ENCODE assay signal across 8 cellular contexts in the genomic region with DNA sequence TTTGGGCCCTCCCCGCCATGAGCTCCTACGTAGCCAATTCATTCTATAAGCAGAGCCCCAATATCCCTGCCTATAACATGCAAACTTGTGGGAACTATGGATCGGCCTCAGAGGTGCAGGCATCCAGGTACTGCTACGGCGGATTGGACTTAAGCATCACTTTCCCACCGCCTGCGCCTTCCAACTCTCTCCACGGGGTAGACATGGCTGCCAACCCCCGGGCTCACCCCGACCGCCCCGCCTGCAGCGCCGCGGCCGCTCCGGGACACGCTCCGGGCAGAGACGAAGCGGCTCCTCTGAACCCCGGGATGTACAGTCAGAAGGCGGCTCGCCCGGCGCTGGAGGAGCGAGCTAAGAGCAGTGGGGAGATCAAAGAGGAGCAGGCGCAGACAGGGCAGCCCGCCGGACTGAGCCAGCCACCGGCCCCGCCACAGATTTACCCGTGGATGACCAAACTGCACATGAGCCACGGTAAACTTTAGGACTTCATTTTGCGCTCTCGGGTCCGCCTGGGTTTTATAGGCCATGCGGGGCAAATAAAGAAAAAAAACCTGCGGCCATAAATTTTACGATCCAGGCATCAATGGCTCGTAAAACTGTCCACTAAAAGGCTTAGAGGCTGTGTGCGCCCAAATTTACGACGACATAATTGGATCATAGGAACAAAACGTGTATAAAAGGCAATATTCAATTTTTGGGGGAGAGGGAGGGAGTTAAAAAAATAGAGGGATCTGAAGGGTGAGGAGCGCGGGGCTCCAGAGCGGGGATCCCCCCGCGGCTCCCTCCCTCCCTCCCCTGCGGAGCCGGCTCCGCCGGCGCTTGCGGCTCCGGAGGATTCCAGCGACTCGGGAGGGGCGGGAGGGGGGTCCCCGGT. TPM values are rescaled to one million over a fixed set of nuclear protein-coding genes. Genes with fewer than 3 reads are reported as not detected.
DNase-seq lines count a peak whose midpoint lies in the region; ATAC-seq and TF ChIP-seq lines count a peak whose summit lies in the region.

No MANE protein-coding gene starts in this region.

- H3K36me3 ChIP-seq in adipocyte (ENCODE audit: control insufficient read depth, insufficient read depth, low read length, severe bottlenecking) (peaks cover 10% of the 10 kb centered on the region), mucosa of stomach (ENCODE audit: control insufficient read depth, insufficient read depth, low read length) (no peaks in the 10 kb centered on the region)

- H3K4me3 ChIP-seq in AG10803 (ENCODE audit: low read length) (peak overlapping the region; percentile 56), adipocyte (ENCODE audit: low read length) (peak overlapping the region; percentile 83), mucosa of stomach (ENCODE audit: low read length) (peak overlapping the region; percentile 23)

- H3K27me3 ChIP-seq in adipocyte (replicated peaks; ENCODE audit: control insufficient read depth, insufficient read depth, low read length) (no peaks in the 10 kb centered on the region), mucosa of stomach (ENCODE audit: control insufficient read depth, insufficient read depth, low read length) (peaks cover 65% of the 10 kb centered on the region)

- H3K9ac ChIP-seq in adipocyte (ENCODE audit: low read length): peak overlapping the region; percentile 90
- H3K9ac ChIP-seq in mucosa of stomach (ENCODE audit: low read length): peak overlapping the region; percentile 42

- no peak for ATAC-seq in GM21529 (IDR thresholded peaks at IDR 0.05; ENCODE audit: unreplicated experiment)

- H3K4me1 ChIP-seq in adipocyte (ENCODE audit: control insufficient read depth, insufficient read depth, low read length) (peaks cover 56% of the 10 kb centered on the region), mucosa of stomach (ENCODE audit: control insufficient read depth, insufficient read depth, low read length) (peaks cover 15% of the 10 kb centered on the region)

- H3K9me3 ChIP-seq in adipocyte (ENCODE audit: control insufficient read depth, low read length): no peaks in the 10 kb centered on the region
- H3K9me3 ChIP-seq in mucosa of stomach (ENCODE audit: control insufficient read depth, low read length): no peaks in the 10 kb centered on the region

- DNase-seq in AG10803 (ENCODE audit: low read depth) (peak; percentile 61), HT-29 (ENCODE audit: low spot score) (peak; percentile 90), adipocyte (ENCODE audit: low read depth) (no peak), COLO829 (ENCODE audit: low spot score) (no peak), GOT3 (lab: John Stamatoyannopoulos, UW) (no peak)
- DNase-seq in stimulated activated CD4-positive, alpha-beta T cell treated with anti-CD3 and anti-CD28 coated beads, Interleukin-4, amount 100 ng/mL, for 1 hour: no peak

- TF ChIP-seq CTCF in AG10803 (conservative IDR thresholded peaks at IDR 0.05; ENCODE audit: low read length): no peak

RNA-seq across cellular contexts. Expression of a gene that starts 0.5 kb away (rescaled TPM):
- total RNA-seq in HT-29 (2014; rRNA removed; shearing (Covaris generic)): 0.41 and 0.81 TPM in 2 replicates

RNA-seq across cellular contexts. Expression of a gene that starts 5.1 kb away (rescaled TPM):
- 1.4 and 1.6 TPM in 2 replicates for total RNA-seq in HT-29 (2014; rRNA removed; shearing (Covaris generic))

RNA-seq across cellular contexts. Expression of a gene that starts 20.3 kb away (rescaled TPM):
- 4.0 and 6.8 TPM in 2 replicates for total RNA-seq in HT-29 (2014; rRNA removed; shearing (Covaris generic))

RNA-seq across cellular contexts. Expression of a gene that starts 24.6 kb away (rescaled TPM):
- total RNA-seq in HT-29 (2014; rRNA removed; shearing (Covaris generic)): 0.10 and 0.23 TPM in 2 replicates

RNA-seq across cellular contexts. Expression of a gene that starts 33.4 kb away (rescaled TPM):
- 0.23 and 0.76 TPM in 2 replicates for total RNA-seq in HT-29 (2014; rRNA removed; shearing (Covaris generic))

Comparison
In these comparisons a context has a peak if more than half of its experiments do, and no peak if none do; other contexts are left out.
1. DNase-seq: peak in AG10803 (single experiment) and HT-29 (single experiment); none in adipocyte (single experiment), COLO829 (single experiment), stimulated activated CD4-positive, alpha-beta T cell treated with anti-CD3 and anti-CD28 coated beads, Interleukin-4, amount 100 ng/mL, for 1 hour (single experiment) and GOT3 (single experiment).
2. H3K4me3 ChIP-seq: peak in every context shown above with its lines; median percentile 83 in adipocyte; 56 in AG10803; 23 in mucosa of stomach.